Comparison of ENCODE assay signal across 7 cellular contexts in the genomic region with DNA sequence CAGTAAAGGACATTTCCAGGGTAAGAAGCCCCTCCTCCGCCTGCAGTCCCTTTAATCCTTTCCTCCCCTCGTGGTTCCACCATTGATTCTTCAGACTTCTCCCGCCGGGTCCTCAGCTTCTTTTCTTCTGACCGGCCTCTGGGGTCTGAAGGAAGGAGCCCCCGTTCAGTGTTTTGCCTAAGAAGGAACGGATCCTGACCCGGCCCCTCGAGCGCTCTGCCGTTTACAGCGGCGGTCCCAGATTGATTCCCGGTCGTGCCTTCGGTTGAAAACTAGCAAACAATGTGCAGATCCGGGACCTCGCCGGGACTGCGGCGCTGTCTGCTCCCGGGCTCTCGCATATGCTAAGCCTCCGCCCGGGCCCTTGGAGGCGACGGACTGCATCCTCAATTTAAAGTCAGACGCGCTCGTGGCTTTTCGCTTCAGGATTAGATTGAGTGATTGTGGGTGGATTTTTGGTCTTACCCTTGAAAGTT. TPM values are rescaled to one million over a fixed set of nuclear protein-coding genes. Genes with fewer than 3 reads are reported as not detected.
DNase-seq lines count a peak whose midpoint lies in the region; ATAC-seq, FAIRE-seq and TF ChIP-seq lines count a peak whose summit lies in the region.

No MANE protein-coding gene starts in this region.

- H3K27me3 ChIP-seq in tibial nerve = no peaks in the 10 kb centered on the region

- H3K27ac Mint-ChIP-seq in activated naive CD8-positive, alpha-beta T cell = peak overlapping the region; percentile 93

- TF ChIP-seq EP300 in tibial nerve (IDR thresholded peaks at IDR 0.05) = no peak

- peak overlapping the region; percentile 95 for H3K4me3 Mint-ChIP-seq in activated naive CD8-positive, alpha-beta T cell

- peaks cover 53% of the 10 kb centered on the region for H3K4me1 Mint-ChIP-seq in activated naive CD8-positive, alpha-beta T cell (ENCODE audit: low read depth)

- peaks cover 11% of the 10 kb centered on the region for H3K9me3 Mint-ChIP-seq in activated naive CD8-positive, alpha-beta T cell (ENCODE audit: low read depth)

- peak overlapping the region; percentile 60 to 96 (median 86) for H3K4me3 ChIP-seq in tibial nerve

- H3K27ac ChIP-seq in tibial nerve = peak overlapping the region; percentile 85 to 97 (median 90)

- H3K27me3 Mint-ChIP-seq in activated naive CD8-positive, alpha-beta T cell = no peaks in the 10 kb centered on the region

- TF ChIP-seq POLR2A in GM12892 (IDR thresholded peaks at IDR 0.05; ENCODE audit: low read depth, low read length) (no peak), tibial nerve (IDR thresholded peaks at IDR 0.05) (no peak)

- ATAC-seq in omental fat pad (ENCODE audit: low FRiP score) = peak; percentile 56

- intact Hi-C loops in head of caudate nucleus (cut with DNase I) = loop anchor here (10.0 kb wide), 1 partner anchor 58 kb away; the partner anchor contains the start of gene ADAM22

- H3K36me3 Mint-ChIP-seq in activated naive CD8-positive, alpha-beta T cell = peaks cover 22% of the 10 kb centered on the region

- no peaks in the 10 kb centered on the region for H3K36me3 ChIP-seq in tibial nerve

- peaks cover 0 to 8% (median 3%) of the 10 kb centered on the region in 4 donors for H3K9me3 ChIP-seq in tibial nerve

- H3K4me1 ChIP-seq in tibial nerve = peaks cover 0 to 31% (median 7%) of the 10 kb centered on the region in 4 donors

- DNase-seq in GM12892 (ENCODE audit: insufficient read length) (peak; percentile 13), HuH-7 (ENCODE audit: low spot score) (peak; percentile 23), SHP77 treated with DMSO at 0.1 percent for 48 hours (lab: John Stamatoyannopoulos, UW) (peak; percentile 28), head of caudate nucleus (peak; percentile 45 to 88 (median 72)), omental fat pad (ENCODE audit: low spot score) (peak; percentile 32), tibial nerve (ENCODE audit: low spot score in 2 of 2) (peak; percentile 9 to 26)

- 1% methylated on average over 31 of the region's 31 CpGs for WGBS in tibial nerve, 2 donors

- TF ChIP-seq CTCF in omental fat pad (IDR thresholded peaks at IDR 0.05) (no peak), tibial nerve (IDR thresholded peaks at IDR 0.05) (no peak)

- no peak for FAIRE-seq in GM12892 (lab: Jason Lieb, UNC)

RNA-seq across cellular contexts. Expression of gene DBF4, which starts 0.5 kb away (rescaled TPM):
- polyA plus RNA-seq in GM12892 (2012; ENCODE audit: missing spikeins) = 44.3 TPM
- 10 to 100 TPM in 3 of 4 donors, 1 to 10 TPM in 1; 7.7 to 21.4 (median 16.1) TPM for total RNA-seq in omental fat pad
- total RNA-seq in tibial nerve = 10 to 100 TPM; 10.3 to 23.6 (median 20.1) TPM

RNA-seq across cellular contexts. Expression of gene SLC25A40, which starts 0.6 kb away (rescaled TPM):
- polyA plus RNA-seq in GM12892 (2012; ENCODE audit: missing spikeins) = 28.4 TPM
- total RNA-seq in omental fat pad (10 to 100 TPM in 2 of 4 donors, 1 to 10 TPM in 2; 5.9 to 22.1 (median 8.2) TPM), tibial nerve (10 to 100 TPM; 11.8 to 32.1 (median 23.8) TPM)

RNA-seq across cellular contexts. Expression of gene ADAM22, which starts 57.3 kb away (rescaled TPM):
- polyA plus RNA-seq in GM12892 (2012; ENCODE audit: missing spikeins) = 8.5 TPM
- total RNA-seq in omental fat pad (1 to 10 TPM in 3 of 4 donors, under 1 TPM in 1; 0.82 to 7.3 (median 3.4) TPM), tibial nerve (1 to 10 TPM; 3.6 to 8.6 (median 5.1) TPM)

Comparison
In these comparisons a context has a peak if more than half of its experiments do, and no peak if none do; other contexts are left out.
1. Peak in every context shown above with its lines: DNase-seq, ATAC-seq, H3K4me3 ChIP-seq and H3K27ac ChIP-seq.
2. DNase-seq: peak in every context shown above with its lines; median percentile 72 in head of caudate nucleus; 32 in omental fat pad; 28 in SHP77 treated with DMSO at 0.1 percent for 48 hours; 23 in HuH-7; 18 in tibial nerve; 13 in GM12892.